In genomic region chr3:37223084-37223975, GRCh38 we compare ENCODE assay signal across 15 cellular contexts. TPM values are rescaled to one million over a fixed set of nuclear protein-coding genes. Genes with fewer than 3 reads are reported as not detected.
DNase-seq lines count a peak whose midpoint lies in the region; ATAC-seq, FAIRE-seq and TF ChIP-seq lines count a peak whose summit lies in the region.
"Had no signal": no experiment of that assay in that cellular context is flagged by ENCODE, and none has a peak within 500 bp of the region (broad histone marks: within the 10 kb centered on the region; RNA-seq: fewer than 3 reads in every experiment).

No MANE protein-coding gene starts in this region.

- H3K36me3 Mint-ChIP-seq in MCF 10A (ENCODE audit: insufficient read depth, unreplicated experiment), result no peaks in the 10 kb centered on the region
- H3K36me3 Mint-ChIP-seq: activated naive CD8-positive, alpha-beta T cell had no signal

- no peaks in the 10 kb centered on the region for H3K27me3 Mint-ChIP-seq in MCF 10A (ENCODE audit: insufficient read depth, unreplicated experiment)
- H3K27me3 Mint-ChIP-seq: activated naive CD8-positive, alpha-beta T cell had no signal

- TF ChIP-seq CTCF in mammary epithelial cell (conservative IDR thresholded peaks at IDR 0.05 in 1 of 2, IDR thresholded peaks at IDR 0.05 in 1 of 2; ENCODE audit: extremely low read depth in 1 of 2, insufficient read depth in 1 of 2, low read depth in 1 of 2, low read length in 2 of 2) (no peak), MCF 10A (IDR thresholded peaks at IDR 0.05; ENCODE audit: unreplicated experiment) (no peak), gastrocnemius medialis (IDR thresholded peaks at IDR 0.05 in 4 of 5, conservative IDR thresholded peaks at IDR 0.05 in 1 of 5) (no peak)

- intact Hi-C loops in mammary epithelial cell (cut with micrococcal nuclease) (no loop called here), MCF 10A (cut with micrococcal nuclease) (no loop called here), gastrocnemius medialis (cut with DNase I; ENCODE audit: low total_unique reads) (no loop called here)

- H3K9me3 Mint-ChIP-seq in MCF 10A (ENCODE audit: unreplicated experiment), result no peaks in the 10 kb centered on the region

- no peak overlapping the region for H3K9ac ChIP-seq in mammary epithelial cell (ENCODE audit: insufficient read depth, low read length)

- no peak overlapping the region for H3K4me2 ChIP-seq in mammary epithelial cell (ENCODE audit: insufficient read depth, low read depth, low read length)

- no peak overlapping the region for H3K4me3 Mint-ChIP-seq in MCF 10A (ENCODE audit: unreplicated experiment)
- H3K4me3 Mint-ChIP-seq: activated naive CD8-positive, alpha-beta T cell had no signal

- H3K9me3 ChIP-seq in mammary epithelial cell (replicated peaks; ENCODE audit: insufficient read depth, low read length) (no peaks in the 10 kb centered on the region), gastrocnemius medialis (no peaks in the 10 kb centered on the region)
- H3K9me3 ChIP-seq: uterus had no signal

- CTCF ChIA-PET in mammary epithelial cell (lab: Charles Lee; ENCODE audit: low non-redundant PET) (no interaction called here), MCF 10A (lab: Yijun Ruan, JAX) (interaction anchor here (2.6 kb wide), 1 partner anchor 10 kb away, joined by 9 read pairs; no protein-coding TSS in a partner anchor)

- in situ Hi-C loops in mammary epithelial cell (cut with MboI; ENCODE audit: low sequenced_read_pairs in 2 of 2) (no loop called here), gastrocnemius medialis (cut with MboI; ENCODE audit: low sequenced_read_pairs in 4 of 4) (loop anchor here in 2 of 4 donors (25.0 kb wide), 2 partner anchors 211 to 486 kb away; no protein-coding TSS in a partner anchor)

- H3K4me1 ChIP-seq in mammary epithelial cell (ENCODE audit: insufficient read depth, low read length) (peaks cover 46% of the 10 kb centered on the region), gastrocnemius medialis (no peaks in the 10 kb centered on the region)
- H3K4me1 ChIP-seq: uterus had no signal

- H3K27ac ChIP-seq in mammary epithelial cell (ENCODE audit: insufficient read depth, low read depth, low read length) (no peak overlapping the region), gastrocnemius medialis (no peak overlapping the region)
- H3K27ac ChIP-seq: uterus had no signal

- BruUV-seq in mammary epithelial cell (replicated peaks; lab: Mats Ljungman, UMichigan) (no TSS peak), MCF 10A (replicated peaks; lab: Mats Ljungman, UMichigan) (no TSS peak)

- no peak for TF ChIP-seq POLR2A in gastrocnemius medialis (IDR thresholded peaks at IDR 0.05)

- no peak overlapping the region for H2AFZ ChIP-seq in mammary epithelial cell (ENCODE audit: low read depth, low read length)

- no peaks in the 10 kb centered on the region for H4K20me1 ChIP-seq in mammary epithelial cell (ENCODE audit: insufficient read depth, low read length)

- H3K27me3 ChIP-seq in mammary epithelial cell (ENCODE audit: insufficient read depth, low read length) (no peaks in the 10 kb centered on the region), gastrocnemius medialis (no peaks in the 10 kb centered on the region)
- H3K27me3 ChIP-seq: uterus had no signal

- POLR2A ChIA-PET in MCF 10A (lab: Yijun Ruan, JAX), result interaction anchor here (1.0 kb wide), 1 partner anchor 229 kb away, joined by 3 read pairs; no protein-coding TSS in a partner anchor

- H3K4me3 ChIP-seq in mammary epithelial cell (replicated peaks in 1 of 3; ENCODE audit: insufficient read depth in 1 of 3, low read depth in 2 of 3, low read length in 3 of 3) (no peak overlapping the region), gastrocnemius medialis (no peak overlapping the region)
- H3K4me3 ChIP-seq: GM12878, uterus had no signal

- dilution Hi-C loops in mammary epithelial cell (cut with HindIII; ENCODE audit: low sequenced_read_pairs), result no loop called here

- no peaks in the 10 kb centered on the region for H3K79me2 ChIP-seq in mammary epithelial cell (ENCODE audit: insufficient read depth, low read length)

- WGBS in mammary epithelial cell (ENCODE audit: low coverage, missing lambda C conversion rate), result 95% methylated on average over 2 of the region's 2 CpGs

- FAIRE-seq in urothelium cell line (lab: Jason Lieb, UNC), result peak; percentile 75
- FAIRE-seq: GM12878 had no signal

- DNase-seq in mammary epithelial cell (peak; percentile 49), MCF 10A (ENCODE audit: unreplicated experiment) (no peak), NCI-H226 (peak; percentile 65), glomerular visceral epithelial cell (ENCODE audit: extremely low spot score) (peak; percentile 84), urothelium cell line (ENCODE audit: low spot score) (peak; percentile 44), gastrocnemius medialis (no peak), T-helper 9 cell (no peak), NCI-H82 treated with DMSO at 0.1 percent for 48 hours (lab: John Stamatoyannopoulos, UW; ENCODE audit: unreplicated experiment) (no peak)
- DNase-seq: NCI-H1048, NCI-H446, posterior cingulate gyrus, T1000, uterus had no signal

- no peak for ATAC-seq in gastrocnemius medialis
- ATAC-seq: GM12878 had no signal

- H3K36me3 ChIP-seq in mammary epithelial cell (ENCODE audit: insufficient read depth, low read length) (no peaks in the 10 kb centered on the region), gastrocnemius medialis (no peaks in the 10 kb centered on the region)
- H3K36me3 ChIP-seq: uterus had no signal

- H3K4me1 Mint-ChIP-seq in MCF 10A (ENCODE audit: insufficient read depth, unreplicated experiment), result peaks cover 26% of the 10 kb centered on the region

- no peak overlapping the region for H3K27ac Mint-ChIP-seq in MCF 10A (ENCODE audit: low read depth, unreplicated experiment)
- H3K27ac Mint-ChIP-seq: activated naive CD8-positive, alpha-beta T cell had no signal

RNA-seq across cellular contexts. Expression of gene GOLGA4, which starts 19.7 kb away (rescaled TPM):
- 10 to 100 TPM; 61.8 to 84.2 TPM for total RNA-seq in mammary epithelial cell
- polyA plus RNA-seq in mammary epithelial cell, result 18.6 TPM
- 46.5 TPM for polyA minus RNA-seq in mammary epithelial cell
- total RNA-seq in MCF 10A (2022), result 98.5 and 100.0 TPM in 2 replicates
- total RNA-seq in gastrocnemius medialis, result 100 to 1,000 TPM; 233 to 357 (median 269) TPM

RNA-seq across cellular contexts. Expression of gene LRRFIP2, which starts 48.9 kb away (rescaled TPM):
- total RNA-seq in mammary epithelial cell (100 to 1,000 TPM in 1 of 2 donors, 10 to 100 TPM in 1; 78.7 to 122 TPM), MCF 10A (2022) (76.6 and 92.2 TPM in 2 replicates), gastrocnemius medialis (100 to 1,000 TPM in 2 of 4 donors, 10 to 100 TPM in 2; 85.7 to 103 (median 100.0) TPM)
- 45.8 TPM for polyA plus RNA-seq in mammary epithelial cell
- polyA minus RNA-seq in mammary epithelial cell, result 41.5 TPM

Comparison
In these comparisons a context has a peak if more than half of its experiments do, and no peak if none do; other contexts are left out.
1. DNase-seq: peak in mammary epithelial cell (single experiment), NCI-H226 (single experiment), glomerular visceral epithelial cell (single experiment) and urothelium cell line (single experiment); none in MCF 10A (single experiment), gastrocnemius medialis (0 of 2), T-helper 9 cell (single experiment) and NCI-H82 treated with DMSO at 0.1 percent for 48 hours (single experiment).